In the genomic region with DNA sequence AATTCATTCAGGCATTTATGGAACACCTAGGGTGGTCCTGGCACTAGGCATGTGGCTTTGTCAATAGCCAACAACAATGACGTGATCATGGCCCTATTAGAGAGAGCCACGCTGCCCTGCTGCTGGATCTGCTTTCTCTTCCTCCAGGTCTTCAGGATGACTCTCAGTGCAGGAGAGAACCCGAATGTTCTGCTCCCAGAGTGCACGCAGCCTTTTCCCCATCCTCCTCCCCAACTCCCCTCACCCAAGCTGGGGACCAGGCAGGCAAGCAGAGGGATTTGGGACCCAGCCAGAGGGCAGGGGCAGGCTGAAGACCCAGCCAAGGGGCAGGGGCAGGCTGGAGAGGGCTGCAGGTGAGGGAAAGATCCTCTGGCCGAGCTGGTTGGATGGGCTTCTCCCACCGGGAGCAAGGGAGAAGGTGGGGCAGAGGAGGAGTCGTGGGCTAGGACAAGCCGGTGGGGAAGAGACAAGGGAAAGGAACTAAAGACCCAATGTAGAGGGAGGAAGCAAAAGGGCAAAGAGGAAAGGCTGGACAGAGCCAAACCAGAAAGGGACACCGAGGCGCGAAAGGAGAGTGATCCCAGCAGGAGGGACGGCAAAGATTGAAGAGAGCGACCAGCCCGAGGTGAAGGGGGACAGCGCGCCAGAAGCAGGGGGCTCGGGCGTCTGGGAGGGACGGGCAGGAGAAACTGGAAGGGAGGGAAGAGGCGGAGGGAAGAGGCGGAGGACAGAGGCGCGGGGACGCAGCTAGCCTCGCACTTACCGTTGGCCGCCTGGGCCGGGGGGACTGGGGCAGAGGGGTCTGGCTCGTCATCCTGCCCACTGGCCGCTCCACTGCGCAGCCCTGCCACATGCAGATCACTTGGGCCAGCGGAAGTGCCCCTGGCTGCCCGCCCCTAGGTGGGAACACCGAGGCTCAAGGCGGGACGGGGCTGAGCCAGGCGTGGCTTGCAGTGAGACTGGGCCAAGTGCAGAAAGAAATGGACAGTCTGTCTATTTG, we compare ENCODE assay signal across 8 cellular contexts. TPM values are rescaled to one million over a fixed set of nuclear protein-coding genes. Genes with fewer than 3 reads are reported as not detected.
A peak's percentile ranks its signal among the peaks of the same experiment; 100 is the strongest.
DNase-seq lines count a peak whose midpoint lies in the region; ATAC-seq and TF ChIP-seq lines count a peak whose summit lies in the region.

TSS of gene KCTD14 (minus strand) at position 880 of the 1,000 bp plus-strand sequence. CDS start at position 853, 27 bp downstream.

- H3K36me3 Mint-ChIP-seq in activated T-helper 2 cell treated with anti-CD3 and anti-CD28 coated beads, Interferon-gamma antibody, Interleukin-2, Interleukin-4, amounts not matched to agents 10 μg/mL and 5 μg/mL and 100 μg/mL, durations not matched to agents 14 hours and 24 hours and 36 hours (ENCODE audit: low read depth) = no peaks in the 10 kb centered on the region

- peaks cover 0 to 8% of the 10 kb centered on the region in 2 donors for H3K4me1 ChIP-seq in duodenal mucosa (ENCODE audit: control insufficient read depth in 1 of 2, insufficient read depth in 2 of 2, low read length in 2 of 2)

- H3K36me3 ChIP-seq in duodenal mucosa (ENCODE audit: control insufficient read depth in 1 of 2, insufficient read depth in 2 of 2, low read length in 2 of 2) = no peaks in the 10 kb centered on the region

- H3K4me3 ChIP-seq in AG10803 (ENCODE audit: low read length) (peak within 1 kb of the TSS; percentile 51), duodenal mucosa (ENCODE audit: low read depth in 1 of 2, low read length in 2 of 2) (peak within 1 kb of the TSS; percentile 82 to 84)

- H3K27ac ChIP-seq in duodenal mucosa (ENCODE audit: low read depth, low read length) = peak within 1 kb of the TSS; percentile 46

- H3K27me3 Mint-ChIP-seq in activated T-helper 2 cell treated with anti-CD3 and anti-CD28 coated beads, Interferon-gamma antibody, Interleukin-2, Interleukin-4, amounts not matched to agents 10 μg/mL and 5 μg/mL and 100 μg/mL, durations not matched to agents 14 hours and 24 hours and 36 hours (ENCODE audit: low read depth) = peaks cover 17% of the 10 kb centered on the region

- H3K9me3 Mint-ChIP-seq in activated T-helper 2 cell treated with anti-CD3 and anti-CD28 coated beads, Interferon-gamma antibody, Interleukin-2, Interleukin-4, amounts not matched to agents 10 μg/mL and 5 μg/mL and 100 μg/mL, durations not matched to agents 14 hours and 24 hours and 36 hours = no peaks in the 10 kb centered on the region

- ATAC-seq in GM21723 (IDR thresholded peaks at IDR 0.05; ENCODE audit: unreplicated experiment) (no peak), HG02981 (IDR thresholded peaks at IDR 0.05; ENCODE audit: unreplicated experiment) (no peak)

- H3K27ac Mint-ChIP-seq in activated T-helper 2 cell treated with anti-CD3 and anti-CD28 coated beads, Interferon-gamma antibody, Interleukin-2, Interleukin-4, amounts not matched to agents 10 μg/mL and 5 μg/mL and 100 μg/mL, durations not matched to agents 14 hours and 24 hours and 36 hours = no peak within 1 kb of the TSS

- intact Hi-C loops in activated T-helper 2 cell treated with anti-CD3 and anti-CD28 coated beads, Interferon-gamma antibody, Interleukin-2, Interleukin-4, amounts not matched to agents 10 μg/mL and 5 μg/mL and 100 μg/mL, durations not matched to agents 14 hours and 24 hours and 36 hours (cut with micrococcal nuclease) = no loop called here

- no peak within 1 kb of the TSS for H3K4me3 Mint-ChIP-seq in activated T-helper 2 cell treated with anti-CD3 and anti-CD28 coated beads, Interferon-gamma antibody, Interleukin-2, Interleukin-4, amounts not matched to agents 10 μg/mL and 5 μg/mL and 100 μg/mL, durations not matched to agents 14 hours and 24 hours and 36 hours (ENCODE audit: low read depth)

- H3K9ac ChIP-seq in duodenal mucosa (ENCODE audit: low read depth in 1 of 2, low read length in 2 of 2) = peak within 1 kb of the TSS; percentile 76 to 77

- H3K27me3 ChIP-seq in duodenal mucosa (ENCODE audit: control insufficient read depth in 1 of 2, insufficient read depth in 2 of 2, low read length in 2 of 2) = no peaks in the 10 kb centered on the region

- peaks cover 4% of the 10 kb centered on the region for H3K4me1 Mint-ChIP-seq in activated T-helper 2 cell treated with anti-CD3 and anti-CD28 coated beads, Interferon-gamma antibody, Interleukin-2, Interleukin-4, amounts not matched to agents 10 μg/mL and 5 μg/mL and 100 μg/mL, durations not matched to agents 14 hours and 24 hours and 36 hours (ENCODE audit: low read depth)

- DNase-seq in AG10803 (ENCODE audit: low read depth) (no peak), NCI-H2227 (lab: John Stamatoyannopoulos, UW; ENCODE audit: unreplicated experiment) (peak; percentile 86), mucosa of gallbladder (ENCODE audit: low spot score) (no peak)
- no peak for DNase-seq in activated CD4-positive, alpha-beta T cell treated with anti-CD3 and anti-CD28 coated beads, Interleukin-2, amount 50 U/mL, for 4 hours
- no peak for DNase-seq in activated T-helper 2 cell treated with anti-CD3 and anti-CD28 coated beads, Interferon-gamma antibody, Interleukin-2, Interleukin-4, amounts not matched to agents 10 μg/mL and 5 μg/mL and 100 μg/mL, durations not matched to agents 14 hours and 24 hours and 36 hours (ENCODE audit: low spot score)

- no peaks in the 10 kb centered on the region for H3K9me3 ChIP-seq in duodenal mucosa (ENCODE audit: control insufficient read depth in 1 of 2, low read length in 2 of 2)

- TF ChIP-seq CTCF in AG10803 (conservative IDR thresholded peaks at IDR 0.05; ENCODE audit: low read length) = no peak

RNA-seq across cellular contexts. Expression of gene KCTD14, which starts in this region (rescaled TPM):
- 23.6 TPM for total RNA-seq in mucosa of gallbladder
- total RNA-seq in activated T-helper 2 cell treated with anti-CD3 and anti-CD28 coated beads, Interferon-gamma antibody, Interleukin-2, Interleukin-4, amounts not matched to agents 10 μg/mL and 5 μg/mL and 100 μg/mL, durations not matched to agents 14 hours and 24 hours and 36 hours = 0.23 and 0.34 TPM in 2 replicates

Comparison
In these comparisons a context has a peak if more than half of its experiments do, and no peak if none do; other contexts are left out.
1. RNA of gene KCTD14 (total RNA-seq): 23.6 TPM in mucosa of gallbladder (single experiment); 0.23 to 0.34 TPM in activated T-helper 2 cell treated with anti-CD3 and anti-CD28 coated beads, Interferon-gamma antibody, Interleukin-2, Interleukin-4, amounts not matched to agents 10 μg/mL and 5 μg/mL and 100 μg/mL, durations not matched to agents 14 hours and 24 hours and 36 hours; every median in the first group is over 10 times any median in the second.